In genomic region chrX:129980540-129981206, GRCh38 we compare ENCODE assay signal across 8 cellular contexts. TPM values are rescaled to one million over a fixed set of nuclear protein-coding genes. Genes with fewer than 3 reads are reported as not detected.
A peak's percentile ranks its signal among the peaks of the same experiment; 100 is the strongest.
DNase-seq lines count a peak whose midpoint lies in the region; ATAC-seq, FAIRE-seq and TF ChIP-seq lines count a peak whose summit lies in the region.

No MANE protein-coding gene starts in this region.

- DNase-seq in GM06990 (ENCODE audit: extremely low read depth, insufficient read length) (peak; percentile 30), OCI-LY7 (ENCODE audit: low spot score) (no peak), cortex of kidney (lab: John Stamatoyannopoulos, UW) (peak; percentile 5), mesenteric fat pad (ENCODE audit: low spot score) (peak; percentile 90), SIG-M5 (lab: John Stamatoyannopoulos, UW) (no peak), RCC 7860 (ENCODE audit: low spot score) (no peak)

- BruUV-seq in OCI-LY7 (replicated peaks; lab: Mats Ljungman, UMichigan) = no TSS peak

- TF ChIP-seq CTCF in GM06990 (IDR thresholded peaks at IDR 0.05; ENCODE audit: insufficient read depth, low read length, poor library complexity, severe bottlenecking) = no peak
- TF ChIP-seq CTCF in OCI-LY7 (conservative IDR thresholded peaks at IDR 0.05; ENCODE audit: low read length) = no peak

- H3K27ac ChIP-seq in OCI-LY7 (ENCODE audit: low read depth, low read length, poor library complexity, severe bottlenecking) = no peak overlapping the region

- peaks cover 13% of the 10 kb centered on the region for H3K4me1 ChIP-seq in OCI-LY7 (ENCODE audit: insufficient read depth, low read length, poor library complexity, severe bottlenecking)

- no peaks in the 10 kb centered on the region for H3K79me2 ChIP-seq in OCI-LY7 (ENCODE audit: insufficient read depth, low read depth, low read length)

- intact Hi-C loops in OCI-LY7 (cut with micrococcal nuclease; ENCODE audit: unreplicated experiment) = no loop called here

- H3K36me3 ChIP-seq in GM06990 (ENCODE audit: control insufficient read depth, insufficient read depth, low read length) (no peaks in the 10 kb centered on the region), OCI-LY7 (ENCODE audit: insufficient read depth, low read length) (no peaks in the 10 kb centered on the region)

- peak overlapping the region; percentile 76 for H3K4me2 ChIP-seq in OCI-LY7 (ENCODE audit: low read length)

- H3K27me3 ChIP-seq in GM06990 (replicated peaks; ENCODE audit: control insufficient read depth, insufficient read depth, low read length) = no peaks in the 10 kb centered on the region; the same call in 1 of the 2 replicates

- H4K20me1 ChIP-seq in OCI-LY7 (ENCODE audit: insufficient read depth, low read length) = no peaks in the 10 kb centered on the region

- no peak for FAIRE-seq in RCC 7860 (lab: Jason Lieb, UNC)

- ATAC-seq in GM19328 (IDR thresholded peaks at IDR 0.05; ENCODE audit: unreplicated experiment) (no peak), GM21526 (IDR thresholded peaks at IDR 0.05; ENCODE audit: low FRiP score, unreplicated experiment) (no peak)

- no peaks in the 10 kb centered on the region for H3K9me3 ChIP-seq in OCI-LY7 (ENCODE audit: low read length)

- peak overlapping the region; percentile 31; the same call in 1 of the 2 replicates for H2AFZ ChIP-seq in OCI-LY7 (ENCODE audit: low read length)

- no peaks in the 10 kb centered on the region for H3K9me2 ChIP-seq in OCI-LY7 (ENCODE audit: insufficient read depth, low read length)

- H3K4me3 ChIP-seq in GM06990 (replicated peaks; ENCODE audit: low read depth, low read length) (peak overlapping the region; percentile 54), OCI-LY7 (ENCODE audit: low read depth, low read length, poor library complexity, severe bottlenecking) (no peak overlapping the region)

- CTCF ChIA-PET in OCI-LY7 (lab: Charles Lee; ENCODE audit: unreplicated experiment) = interaction anchor here (0.6 kb wide), 1 partner anchor 11 kb away, joined by 5 read pairs; no protein-coding TSS in a partner anchor

- POLR2A ChIA-PET in OCI-LY7 (lab: Charles Lee) = interaction anchor here (1.0 kb wide), 1 partner anchor 19 kb away, joined by 6 read pairs; no protein-coding TSS in a partner anchor

RNA-seq across cellular contexts. Expression of gene BCORL1, which starts 1.8 kb away (rescaled TPM):
- 1.6 and 1.7 TPM in 2 replicates for total RNA-seq in OCI-LY7 (2014; rRNA removed; shearing (Covaris generic))
- 4.9 and 5.4 TPM in 2 replicates for total RNA-seq in OCI-LY7 (2022)
- total RNA-seq in mesenteric fat pad = 42.5 TPM

Comparison
In these comparisons a context has a peak if more than half of its experiments do, and no peak if none do; other contexts are left out.
1. DNase-seq: peak in GM06990 (single experiment), cortex of kidney (single experiment) and mesenteric fat pad (single experiment); none in OCI-LY7 (single experiment), SIG-M5 (single experiment) and RCC 7860 (single experiment).